1 cellular context compared by ENCODE assay signal in the genomic region with DNA sequence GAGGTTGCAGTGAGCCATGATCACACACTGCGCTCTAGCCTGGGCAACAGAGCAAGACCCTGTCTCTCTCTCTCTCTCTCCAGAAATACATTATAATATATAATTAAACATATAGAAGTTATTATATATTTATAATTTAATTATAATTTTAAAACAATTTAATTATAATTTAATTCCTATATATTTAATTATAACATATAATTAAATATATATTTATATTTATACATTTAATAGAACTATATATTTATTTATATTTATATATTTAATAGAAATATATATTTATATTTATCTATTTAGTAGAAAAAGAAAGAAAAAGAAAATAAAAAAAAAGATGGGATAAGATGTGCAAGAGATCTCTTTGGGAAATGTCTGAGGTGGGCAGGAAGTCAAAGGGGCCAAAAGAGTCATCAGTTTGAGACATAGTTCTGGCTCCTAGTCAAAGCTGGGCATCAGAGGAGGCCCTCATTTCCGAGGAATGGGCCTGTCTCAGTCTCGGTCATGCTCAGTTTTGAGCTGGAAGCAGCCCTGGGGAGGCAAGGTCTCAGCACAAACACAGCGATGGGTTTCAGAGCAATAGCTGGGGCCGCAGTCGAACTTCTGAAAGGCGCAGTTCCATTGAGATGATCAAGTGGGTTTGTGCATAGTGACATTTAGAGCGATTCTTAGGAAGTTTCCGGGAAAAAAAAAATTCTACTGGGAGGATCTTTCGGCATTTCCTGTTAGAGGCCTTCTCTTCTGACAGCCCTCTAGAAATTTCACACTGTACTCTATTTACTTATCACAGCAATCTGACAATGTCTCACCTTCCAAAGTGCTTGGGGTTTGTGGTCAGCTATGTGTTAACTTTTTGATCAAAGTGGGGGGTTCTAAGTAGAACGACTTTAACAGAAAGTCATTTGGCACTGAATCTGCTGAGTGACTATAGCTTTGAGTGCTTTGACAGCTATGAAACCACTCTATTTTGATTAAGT.
TF ChIP-seq lines count a peak whose summit lies in the region.

No MANE protein-coding gene starts in this region.

TF ChIP-seq in SK-N-SH, 30 proteins besides CTCF, POLR2A, EP300 and RAD21 (continued from another document):
- no peak for TF ChIP-seq REST (IDR thresholded peaks at IDR 0.05; ENCODE audit: low read depth, low read length)
- TF ChIP-seq, protein P1, sequence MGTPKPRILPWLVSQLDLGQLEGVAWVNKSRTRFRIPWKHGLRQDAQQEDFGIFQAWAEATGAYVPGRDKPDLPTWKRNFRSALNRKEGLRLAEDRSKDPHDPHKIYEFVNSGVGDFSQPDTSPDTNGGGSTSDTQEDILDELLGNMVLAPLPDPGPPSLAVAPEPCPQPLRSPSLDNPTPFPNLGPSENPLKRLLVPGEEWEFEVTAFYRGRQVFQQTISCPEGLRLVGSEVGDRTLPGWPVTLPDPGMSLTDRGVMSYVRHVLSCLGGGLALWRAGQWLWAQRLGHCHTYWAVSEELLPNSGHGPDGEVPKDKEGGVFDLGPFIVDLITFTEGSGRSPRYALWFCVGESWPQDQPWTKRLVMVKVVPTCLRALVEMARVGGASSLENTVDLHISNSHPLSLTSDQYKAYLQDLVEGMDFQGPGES (IDR thresholded peaks at IDR 0.05; ENCODE audit: low read depth, low read length), result no peak
- no peak for TF ChIP-seq TCF12 (IDR thresholded peaks at IDR 0.05)
- no peak for TF ChIP-seq ELF1 (IDR thresholded peaks at IDR 0.05)
- no peak for TF ChIP-seq GATA2 (CRISPR knock-in tag; IDR thresholded peaks at IDR 0.05)
- TF ChIP-seq FOXM1 (IDR thresholded peaks at IDR 0.05; ENCODE audit: low read depth), result no peak
- no peak for TF ChIP-seq POLR2AphosphoS5 (IDR thresholded peaks at IDR 0.05; ENCODE audit: low read depth, low read length)
- TF ChIP-seq USF2 (IDR thresholded peaks at IDR 0.05; ENCODE audit: borderline replicate concordance, low read depth, low read length), result no peak
- no peak for TF ChIP-seq MEF2A (IDR thresholded peaks at IDR 0.05; ENCODE audit: borderline replicate concordance, low read depth)
- no peak for TF ChIP-seq SMC3 (IDR thresholded peaks at IDR 0.05; ENCODE audit: low read depth, low read length)
TF ChIP-seq in SK-N-SH: peak in this region for 0.
